1 cellular context compared by ENCODE assay signal in genomic region chr17:41347872-41348760, GRCh38.
TF ChIP-seq lines count a peak whose summit lies in the region.

No MANE protein-coding gene starts in this region.

TF ChIP-seq in HepG2, 621 proteins besides CTCF, POLR2A, EP300 and RAD21:
- TF ChIP-seq ZNF484 (CRISPR knock-in tag; IDR thresholded peaks at IDR 0.05; ENCODE audit: borderline replicate concordance, low read depth) (no peak), ZNF432 (CRISPR knock-in tag; IDR thresholded peaks at IDR 0.05; ENCODE audit: borderline replicate concordance) (no peak), ZNF781 (CRISPR knock-in tag; IDR thresholded peaks at IDR 0.05; ENCODE audit: borderline replicate concordance, not compliant biosample characterization) (no peak), CSRNP1 (CRISPR knock-in tag; IDR thresholded peaks at IDR 0.05) (no peak), MAFG (CRISPR knock-in tag; IDR thresholded peaks at IDR 0.05) (no peak)
